1 cellular context compared by ENCODE assay signal in the genomic region with DNA sequence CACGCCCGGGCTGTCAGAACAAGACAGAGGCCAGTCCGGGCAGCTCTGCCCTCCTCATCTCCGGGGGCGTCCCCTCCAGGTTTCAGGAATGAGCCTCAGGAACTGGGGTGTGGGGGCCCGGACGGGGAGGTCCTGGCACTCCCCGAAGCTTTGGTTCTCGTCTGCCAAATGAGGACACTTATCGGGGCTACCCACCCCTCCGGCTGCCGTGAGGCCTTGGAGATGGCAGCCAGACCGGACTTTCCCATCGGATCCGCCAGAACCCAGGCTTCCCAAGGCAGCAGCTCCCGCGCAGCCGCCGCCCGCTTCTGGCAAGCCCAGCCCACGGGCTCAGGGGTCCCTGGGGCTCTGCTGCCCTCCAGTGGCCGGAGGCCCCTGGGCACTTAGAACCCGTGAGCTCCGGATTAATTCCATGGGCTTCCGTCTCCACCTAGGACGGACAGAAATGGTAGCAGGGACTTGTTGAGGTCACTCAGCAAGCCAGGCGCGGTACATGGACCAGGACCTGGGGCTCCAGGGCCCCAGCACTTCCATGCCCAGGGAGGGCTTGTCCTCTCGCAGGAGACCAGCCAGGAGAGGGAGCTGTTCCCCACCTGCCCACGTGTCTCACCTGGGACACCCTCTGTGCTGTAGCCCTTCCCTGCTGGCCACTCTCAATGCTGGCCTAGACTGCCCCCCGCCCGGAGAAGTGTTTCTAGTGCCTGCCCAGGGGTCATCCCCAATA.
TF ChIP-seq lines count a peak whose summit lies in the region.

No MANE protein-coding gene starts in this region.

TF ChIP-seq in HepG2, 621 proteins besides CTCF, POLR2A, EP300 and RAD21 (continued from another document and continues in another):
- no peak for TF ChIP-seq ZBTB40 (IDR thresholded peaks at IDR 0.05)
- peak; percentile 55; the same call in 1 of the 2 replicates for TF ChIP-seq ZBTB40 (CRISPR knock-in tag; IDR thresholded peaks at IDR 0.05)
- TF ChIP-seq POGZ (CRISPR knock-in tag; IDR thresholded peaks at IDR 0.05), result peak; percentile 84
- peak; percentile 90 for TF ChIP-seq ZNF3 (CRISPR knock-in tag; IDR thresholded peaks at IDR 0.05)
- TF ChIP-seq, protein P1, sequence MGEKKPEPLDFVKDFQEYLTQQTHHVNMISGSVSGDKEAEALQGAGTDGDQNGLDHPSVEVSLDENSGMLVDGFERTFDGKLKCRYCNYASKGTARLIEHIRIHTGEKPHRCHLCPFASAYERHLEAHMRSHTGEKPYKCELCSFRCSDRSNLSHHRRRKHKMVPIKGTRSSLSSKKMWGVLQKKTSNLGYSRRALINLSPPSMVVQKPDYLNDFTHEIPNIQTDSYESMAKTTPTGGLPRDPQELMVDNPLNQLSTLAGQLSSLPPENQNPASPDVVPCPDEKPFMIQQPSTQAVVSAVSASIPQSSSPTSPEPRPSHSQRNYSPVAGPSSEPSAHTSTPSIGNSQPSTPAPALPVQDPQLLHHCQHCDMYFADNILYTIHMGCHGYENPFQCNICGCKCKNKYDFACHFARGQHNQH (CRISPR knock-in tag; IDR thresholded peaks at IDR 0.05), result peak; percentile 54; the same call in 1 of the 2 replicates
- peak; percentile 47 for TF ChIP-seq AGO1 (IDR thresholded peaks at IDR 0.05; ENCODE audit: low read depth, low read length, poor library complexity, severe bottlenecking)
- no peak for TF ChIP-seq HNF4G (IDR thresholded peaks at IDR 0.05; ENCODE audit: borderline replicate concordance, low read depth, low read length)
- no peak for TF ChIP-seq HNF4G (CRISPR knock-in tag; IDR thresholded peaks at IDR 0.05; ENCODE audit: borderline replicate concordance, low read depth)
- peak; percentile 57; the same call in 1 of the 2 replicates for TF ChIP-seq CBX5 (CRISPR knock-in tag; IDR thresholded peaks at IDR 0.05; ENCODE audit: borderline replicate concordance)
- 0 out of 2 replicates have a peak, but pooled peaks have one; percentile 66 for TF ChIP-seq ZNF232 (CRISPR knock-in tag; IDR thresholded peaks at IDR 0.05; ENCODE audit: borderline replicate concordance)
- TF ChIP-seq FOXJ3 (CRISPR knock-in tag; IDR thresholded peaks at IDR 0.05; ENCODE audit: borderline replicate concordance), result peak; percentile 58; the same call in 1 of the 2 replicates
- TF ChIP-seq NCOA1 (CRISPR knock-in tag; IDR thresholded peaks at IDR 0.05), result no peak
- TF ChIP-seq, protein P2, sequence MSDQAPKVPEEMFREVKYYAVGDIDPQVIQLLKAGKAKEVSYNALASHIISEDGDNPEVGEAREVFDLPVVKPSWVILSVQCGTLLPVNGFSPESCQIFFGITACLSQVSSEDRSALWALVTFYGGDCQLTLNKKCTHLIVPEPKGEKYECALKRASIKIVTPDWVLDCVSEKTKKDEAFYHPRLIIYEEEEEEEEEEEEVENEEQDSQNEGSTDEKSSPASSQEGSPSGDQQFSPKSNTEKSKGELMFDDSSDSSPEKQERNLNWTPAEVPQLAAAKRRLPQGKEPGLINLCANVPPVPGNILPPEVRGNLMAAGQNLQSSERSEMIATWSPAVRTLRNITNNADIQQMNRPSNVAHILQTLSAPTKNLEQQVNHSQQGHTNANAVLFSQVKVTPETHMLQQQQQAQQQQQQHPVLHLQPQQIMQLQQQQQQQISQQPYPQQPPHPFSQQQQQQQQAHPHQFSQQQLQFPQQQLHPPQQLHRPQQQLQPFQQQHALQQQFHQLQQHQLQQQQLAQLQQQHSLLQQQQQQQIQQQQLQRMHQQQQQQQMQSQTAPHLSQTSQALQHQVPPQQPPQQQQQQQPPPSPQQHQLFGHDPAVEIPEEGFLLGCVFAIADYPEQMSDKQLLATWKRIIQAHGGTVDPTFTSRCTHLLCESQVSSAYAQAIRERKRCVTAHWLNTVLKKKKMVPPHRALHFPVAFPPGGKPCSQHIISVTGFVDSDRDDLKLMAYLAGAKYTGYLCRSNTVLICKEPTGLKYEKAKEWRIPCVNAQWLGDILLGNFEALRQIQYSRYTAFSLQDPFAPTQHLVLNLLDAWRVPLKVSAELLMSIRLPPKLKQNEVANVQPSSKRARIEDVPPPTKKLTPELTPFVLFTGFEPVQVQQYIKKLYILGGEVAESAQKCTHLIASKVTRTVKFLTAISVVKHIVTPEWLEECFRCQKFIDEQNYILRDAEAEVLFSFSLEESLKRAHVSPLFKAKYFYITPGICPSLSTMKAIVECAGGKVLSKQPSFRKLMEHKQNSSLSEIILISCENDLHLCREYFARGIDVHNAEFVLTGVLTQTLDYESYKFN (CRISPR knock-in tag; conservative IDR thresholded peaks at IDR 0.05), result 0 out of 2 replicates have a peak, but pooled peaks have one; percentile 26
- TF ChIP-seq, protein P3, sequence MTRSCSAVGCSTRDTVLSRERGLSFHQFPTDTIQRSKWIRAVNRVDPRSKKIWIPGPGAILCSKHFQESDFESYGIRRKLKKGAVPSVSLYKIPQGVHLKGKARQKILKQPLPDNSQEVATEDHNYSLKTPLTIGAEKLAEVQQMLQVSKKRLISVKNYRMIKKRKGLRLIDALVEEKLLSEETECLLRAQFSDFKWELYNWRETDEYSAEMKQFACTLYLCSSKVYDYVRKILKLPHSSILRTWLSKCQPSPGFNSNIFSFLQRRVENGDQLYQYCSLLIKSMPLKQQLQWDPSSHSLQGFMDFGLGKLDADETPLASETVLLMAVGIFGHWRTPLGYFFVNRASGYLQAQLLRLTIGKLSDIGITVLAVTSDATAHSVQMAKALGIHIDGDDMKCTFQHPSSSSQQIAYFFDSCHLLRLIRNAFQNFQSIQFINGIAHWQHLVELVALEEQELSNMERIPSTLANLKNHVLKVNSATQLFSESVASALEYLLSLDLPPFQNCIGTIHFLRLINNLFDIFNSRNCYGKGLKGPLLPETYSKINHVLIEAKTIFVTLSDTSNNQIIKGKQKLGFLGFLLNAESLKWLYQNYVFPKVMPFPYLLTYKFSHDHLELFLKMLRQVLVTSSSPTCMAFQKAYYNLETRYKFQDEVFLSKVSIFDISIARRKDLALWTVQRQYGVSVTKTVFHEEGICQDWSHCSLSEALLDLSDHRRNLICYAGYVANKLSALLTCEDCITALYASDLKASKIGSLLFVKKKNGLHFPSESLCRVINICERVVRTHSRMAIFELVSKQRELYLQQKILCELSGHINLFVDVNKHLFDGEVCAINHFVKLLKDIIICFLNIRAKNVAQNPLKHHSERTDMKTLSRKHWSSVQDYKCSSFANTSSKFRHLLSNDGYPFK (CRISPR knock-in tag; IDR thresholded peaks at IDR 0.05; ENCODE audit: borderline replicate concordance), result peak; percentile 41; the same call in 1 of the 2 replicates
- TF ChIP-seq RBFOX2 (IDR thresholded peaks at IDR 0.05; ENCODE audit: low read depth, low read length), result peak; percentile 45; the same call in 1 of the 2 replicates
- peak; percentile 43; the same call in 1 of the 2 replicates for TF ChIP-seq KDM3A (CRISPR knock-in tag; IDR thresholded peaks at IDR 0.05; ENCODE audit: low read depth)
- TF ChIP-seq PHF8 (CRISPR knock-in tag; IDR thresholded peaks at IDR 0.05), result peak; percentile 47
- TF ChIP-seq BRCA1 (CRISPR knock-in tag; IDR thresholded peaks at IDR 0.05), result 0 out of 2 replicates have a peak, but pooled peaks have one; percentile 59
- TF ChIP-seq ARID4A (CRISPR knock-in tag; IDR thresholded peaks at IDR 0.05; ENCODE audit: borderline replicate concordance), result peak; percentile 30
- peak; percentile 33; the same call in 1 of the 2 replicates for TF ChIP-seq ZNF143 (CRISPR knock-in tag; IDR thresholded peaks at IDR 0.05)
- 0 out of 2 replicates have a peak, but pooled peaks have one; percentile 33 for TF ChIP-seq ZBTB14 (CRISPR knock-in tag; IDR thresholded peaks at IDR 0.05)
- TF ChIP-seq KDM2A (CRISPR knock-in tag; IDR thresholded peaks at IDR 0.05; ENCODE audit: borderline replicate concordance, low read depth), result peak; percentile 83
- 0 out of 2 replicates have a peak, but pooled peaks have one; percentile 54 for TF ChIP-seq KMT2A (CRISPR knock-in tag; IDR thresholded peaks at IDR 0.05)
- TF ChIP-seq THYN1 (CRISPR knock-in tag; IDR thresholded peaks at IDR 0.05; ENCODE audit: borderline replicate concordance, low read depth), result no peak
- TF ChIP-seq ZNF329 (CRISPR knock-in tag; IDR thresholded peaks at IDR 0.05; ENCODE audit: low read depth), result peak; percentile 65; the same call in 1 of the 2 replicates
- TF ChIP-seq KDM5A (IDR thresholded peaks at IDR 0.05; ENCODE audit: borderline replicate concordance, low read length), result peak; percentile 66
- peak; percentile 58; the same call in 1 of the 2 replicates for TF ChIP-seq IRF2 (CRISPR knock-in tag; IDR thresholded peaks at IDR 0.05)
- TF ChIP-seq ZNF777 (CRISPR knock-in tag; IDR thresholded peaks at IDR 0.05), result peak; percentile 78; the same call in 1 of the 2 replicates
- peak; percentile 66 for TF ChIP-seq ELF3 (CRISPR knock-in tag; IDR thresholded peaks at IDR 0.05)
